ENCODE assay signal across 20 cellular contexts in the genomic region with DNA sequence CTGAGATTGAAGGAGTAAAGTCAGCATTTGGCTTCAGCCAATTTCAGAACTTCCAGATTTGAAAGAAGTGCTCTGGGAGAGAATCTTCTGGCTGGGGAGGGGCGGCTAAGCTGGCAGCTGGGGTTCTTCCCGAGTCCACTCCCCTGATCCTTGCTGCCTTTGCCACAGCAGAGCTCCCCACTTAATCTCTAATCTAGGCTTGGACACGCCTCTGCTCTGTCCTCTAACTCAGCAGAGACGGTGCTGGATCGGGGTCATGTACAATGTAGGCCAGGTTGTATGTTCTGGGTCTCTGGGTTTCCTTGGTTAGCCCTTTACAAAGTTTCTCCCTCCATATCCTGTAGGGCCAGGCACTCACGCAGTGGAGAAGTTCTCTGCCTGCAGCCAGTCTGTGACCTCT. TPM values are rescaled to one million over a fixed set of nuclear protein-coding genes. Genes with fewer than 3 reads are reported as not detected.
"Had no signal": no experiment of that assay in that cellular context is flagged by ENCODE, and none has a peak within 500 bp of the region (broad histone marks: within the 10 kb centered on the region; RNA-seq: fewer than 3 reads in every experiment).

No MANE protein-coding gene starts in this region.

- H3K9me3 Mint-ChIP-seq: natural killer cell, neural crest cell had no signal

- H3K27ac ChIP-seq: dorsolateral prefrontal cortex, hepatocyte, stomach had no signal

- H3K4me3 Mint-ChIP-seq: natural killer cell, neural crest cell had no signal

- FAIRE-seq: small intestine, urothelium cell line had no signal

- H3K27me3 ChIP-seq: dorsolateral prefrontal cortex, hepatocyte had no signal

- H3K4me1 Mint-ChIP-seq: natural killer cell, neural crest cell had no signal

- H2AFZ ChIP-seq: hepatocyte had no signal

- H3K27ac Mint-ChIP-seq: natural killer cell had no signal

- ATAC-seq: natural killer cell had no signal

- H3K4me3 ChIP-seq: dorsolateral prefrontal cortex, hepatocyte, stomach had no signal

- DNase-seq: cortex of kidney; dorsolateral prefrontal cortex; effector CD8-positive, alpha-beta T cell; foreskin melanocyte; mammary epithelial cell; natural killer cell; small intestine; stimulated activated CD4-positive, alpha-beta T cell treated with anti-CD3 and anti-CD28 coated beads, Interleukin-12 subunit alpha, Interleukin-12 subunit beta, amount 100 ng/mL, for 4 hours; stimulated activated naive CD4-positive, alpha-beta T cell; stomach; substantia nigra; trophoblast cell had no signal

- H3K36me3 Mint-ChIP-seq: natural killer cell had no signal

- H3K4me2 ChIP-seq: hepatocyte had no signal

- H3K79me2 ChIP-seq: hepatocyte had no signal

- H3K4me1 ChIP-seq: stomach had no signal

- H3K9me3 ChIP-seq: stomach had no signal

RNA-seq across cellular contexts. Expression of gene EPS8L3, which starts 12.8 kb away (rescaled TPM):
- total RNA-seq: lower leg skin, mammary epithelial cell, mononuclear cell, myocyte, neural crest cell, osteocyte had no signal
- polyA plus RNA-seq: mammary epithelial cell had no signal

RNA-seq across cellular contexts. Expression of gene GSTM5, which starts 38.9 kb away (rescaled TPM):
- total RNA-seq: kidney epithelial cell, mammary epithelial cell, mononuclear cell, myocyte, osteocyte had no signal
- polyA plus RNA-seq: mammary epithelial cell had no signal
